ENCODE assay signal across 1 cellular context in the genomic region with DNA sequence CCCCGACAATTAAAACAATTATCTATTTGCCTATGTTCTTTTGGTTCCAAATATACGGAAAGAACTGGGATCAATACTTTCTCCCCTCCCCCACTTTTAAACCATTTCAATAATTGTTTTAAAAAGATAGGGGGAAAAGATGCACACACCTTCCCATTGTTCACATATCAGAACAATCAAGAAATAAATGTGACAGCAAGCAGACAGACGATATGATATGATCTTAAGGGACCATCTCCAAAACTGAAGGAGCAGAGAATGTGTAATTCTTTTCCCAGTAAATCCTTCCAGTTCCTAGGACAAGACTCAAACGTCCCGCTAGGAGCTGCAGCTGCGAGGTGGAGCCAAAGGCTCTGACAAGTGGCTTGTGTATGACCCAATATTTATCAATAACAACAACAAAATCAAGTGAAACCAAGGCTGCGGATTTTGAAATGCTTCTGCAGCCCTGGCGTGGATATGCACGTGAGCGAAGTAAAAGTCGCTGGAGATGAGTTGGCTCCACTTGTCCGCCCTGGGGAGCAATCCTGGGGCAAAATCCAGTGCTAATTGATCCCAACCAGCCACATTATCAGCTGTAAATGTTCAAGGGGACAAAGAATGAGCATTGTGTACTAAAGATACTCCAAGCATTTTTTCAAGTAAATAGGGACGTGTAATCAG.
TF ChIP-seq lines count a peak whose summit lies in the region.

No MANE protein-coding gene starts in this region.

TF ChIP-seq in WTC11, 78 proteins besides CTCF, POLR2A, EP300 and RAD21 (continued from another document):
- TF ChIP-seq PREB (CRISPR knock-in tag; IDR thresholded peaks at IDR 0.05; ENCODE audit: borderline replicate concordance) (no peak), SMAD3 (CRISPR knock-in tag; IDR thresholded peaks at IDR 0.05; ENCODE audit: borderline replicate concordance) (no peak), ZNF396 (CRISPR knock-in tag; IDR thresholded peaks at IDR 0.05; ENCODE audit: borderline replicate concordance) (no peak), NFE2L1 (CRISPR knock-in tag; IDR thresholded peaks at IDR 0.05) (no peak), FOXP4 (CRISPR knock-in tag; IDR thresholded peaks at IDR 0.05) (no peak), ZNF219 (CRISPR knock-in tag; IDR thresholded peaks at IDR 0.05; ENCODE audit: borderline replicate concordance) (no peak), TCF7 (CRISPR knock-in tag; IDR thresholded peaks at IDR 0.05; ENCODE audit: low read depth) (no peak)
- TF ChIP-seq, protein P1, sequence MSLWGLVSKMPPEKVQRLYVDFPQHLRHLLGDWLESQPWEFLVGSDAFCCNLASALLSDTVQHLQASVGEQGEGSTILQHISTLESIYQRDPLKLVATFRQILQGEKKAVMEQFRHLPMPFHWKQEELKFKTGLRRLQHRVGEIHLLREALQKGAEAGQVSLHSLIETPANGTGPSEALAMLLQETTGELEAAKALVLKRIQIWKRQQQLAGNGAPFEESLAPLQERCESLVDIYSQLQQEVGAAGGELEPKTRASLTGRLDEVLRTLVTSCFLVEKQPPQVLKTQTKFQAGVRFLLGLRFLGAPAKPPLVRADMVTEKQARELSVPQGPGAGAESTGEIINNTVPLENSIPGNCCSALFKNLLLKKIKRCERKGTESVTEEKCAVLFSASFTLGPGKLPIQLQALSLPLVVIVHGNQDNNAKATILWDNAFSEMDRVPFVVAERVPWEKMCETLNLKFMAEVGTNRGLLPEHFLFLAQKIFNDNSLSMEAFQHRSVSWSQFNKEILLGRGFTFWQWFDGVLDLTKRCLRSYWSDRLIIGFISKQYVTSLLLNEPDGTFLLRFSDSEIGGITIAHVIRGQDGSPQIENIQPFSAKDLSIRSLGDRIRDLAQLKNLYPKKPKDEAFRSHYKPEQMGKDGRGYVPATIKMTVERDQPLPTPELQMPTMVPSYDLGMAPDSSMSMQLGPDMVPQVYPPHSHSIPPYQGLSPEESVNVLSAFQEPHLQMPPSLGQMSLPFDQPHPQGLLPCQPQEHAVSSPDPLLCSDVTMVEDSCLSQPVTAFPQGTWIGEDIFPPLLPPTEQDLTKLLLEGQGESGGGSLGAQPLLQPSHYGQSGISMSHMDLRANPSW (CRISPR knock-in tag; conservative IDR thresholded peaks at IDR 0.05; ENCODE audit: low read depth): no peak
